ENCODE assay signal across 1 cellular context in the genomic region with DNA sequence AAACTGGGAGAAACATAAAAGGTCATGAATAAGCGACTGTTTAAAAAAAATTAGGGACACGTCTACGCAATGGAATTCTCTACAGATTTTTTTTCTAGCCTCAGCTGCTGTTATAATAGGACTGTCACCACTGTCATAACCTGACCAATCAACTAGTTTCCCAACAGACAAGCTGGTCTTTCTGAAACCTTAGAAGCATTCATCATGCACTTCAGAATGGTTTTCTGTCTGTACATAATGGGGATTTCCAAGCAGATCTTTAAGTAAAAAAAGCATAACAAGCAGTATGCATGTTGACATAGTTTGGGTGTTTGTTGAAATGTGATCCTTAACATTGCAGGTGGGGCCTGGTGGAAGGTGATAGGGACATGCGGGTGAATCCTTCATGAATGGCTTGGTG.
A peak's percentile ranks its signal among the peaks of the same experiment; 100 is the strongest.
TF ChIP-seq lines count a peak whose summit lies in the region.

No MANE protein-coding gene starts in this region.

TF ChIP-seq in GM12878, 131 proteins besides CTCF, POLR2A, EP300 and RAD21 (continued from another document):
- TF ChIP-seq, protein P1, sequence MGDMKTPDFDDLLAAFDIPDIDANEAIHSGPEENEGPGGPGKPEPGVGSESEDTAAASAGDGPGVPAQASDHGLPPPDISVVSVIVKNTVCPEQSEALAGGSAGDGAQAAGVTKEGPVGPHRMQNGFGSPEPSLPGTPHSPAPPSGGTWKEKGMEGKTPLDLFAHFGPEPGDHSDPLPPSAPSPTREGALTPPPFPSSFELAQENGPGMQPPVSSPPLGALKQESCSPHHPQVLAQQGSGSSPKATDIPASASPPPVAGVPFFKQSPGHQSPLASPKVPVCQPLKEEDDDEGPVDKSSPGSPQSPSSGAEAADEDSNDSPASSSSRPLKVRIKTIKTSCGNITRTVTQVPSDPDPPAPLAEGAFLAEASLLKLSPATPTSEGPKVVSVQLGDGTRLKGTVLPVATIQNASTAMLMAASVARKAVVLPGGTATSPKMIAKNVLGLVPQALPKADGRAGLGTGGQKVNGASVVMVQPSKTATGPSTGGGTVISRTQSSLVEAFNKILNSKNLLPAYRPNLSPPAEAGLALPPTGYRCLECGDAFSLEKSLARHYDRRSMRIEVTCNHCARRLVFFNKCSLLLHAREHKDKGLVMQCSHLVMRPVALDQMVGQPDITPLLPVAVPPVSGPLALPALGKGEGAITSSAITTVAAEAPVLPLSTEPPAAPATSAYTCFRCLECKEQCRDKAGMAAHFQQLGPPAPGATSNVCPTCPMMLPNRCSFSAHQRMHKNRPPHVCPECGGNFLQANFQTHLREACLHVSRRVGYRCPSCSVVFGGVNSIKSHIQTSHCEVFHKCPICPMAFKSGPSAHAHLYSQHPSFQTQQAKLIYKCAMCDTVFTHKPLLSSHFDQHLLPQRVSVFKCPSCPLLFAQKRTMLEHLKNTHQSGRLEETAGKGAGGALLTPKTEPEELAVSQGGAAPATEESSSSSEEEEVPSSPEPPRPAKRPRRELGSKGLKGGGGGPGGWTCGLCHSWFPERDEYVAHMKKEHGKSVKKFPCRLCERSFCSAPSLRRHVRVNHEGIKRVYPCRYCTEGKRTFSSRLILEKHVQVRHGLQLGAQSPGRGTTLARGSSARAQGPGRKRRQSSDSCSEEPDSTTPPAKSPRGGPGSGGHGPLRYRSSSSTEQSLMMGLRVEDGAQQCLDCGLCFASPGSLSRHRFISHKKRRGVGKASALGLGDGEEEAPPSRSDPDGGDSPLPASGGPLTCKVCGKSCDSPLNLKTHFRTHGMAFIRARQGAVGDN (IDR thresholded peaks at IDR 0.05): peak; percentile 68
- TF ChIP-seq SPI1 (IDR thresholded peaks at IDR 0.05; ENCODE audit: borderline replicate concordance, insufficient read depth, low read depth, low read length) (no peak), TCF7 (IDR thresholded peaks at IDR 0.05; ENCODE audit: borderline replicate concordance) (no peak), RUNX3 (IDR thresholded peaks at IDR 0.05; ENCODE audit: low read length) (no peak), TCF12 (IDR thresholded peaks at IDR 0.05; ENCODE audit: low read depth, low read length) (0 out of 2 replicates have a peak, but pooled peaks have one; percentile 19), NBN (IDR thresholded peaks at IDR 0.05) (0 out of 2 replicates have a peak, but pooled peaks have one; percentile 35), RELA (IDR thresholded peaks at IDR 0.05; ENCODE audit: borderline replicate concordance, partially characterized antibody) (peak; percentile 51), MTA2 (IDR thresholded peaks at IDR 0.05; ENCODE audit: low read depth) (peak; percentile 24; the same call in 1 of the 2 replicates), ZNF384 (IDR thresholded peaks at IDR 0.05; ENCODE audit: borderline replicate concordance, low read depth, low read length) (0 out of 2 replicates have a peak, but pooled peaks have one; percentile 6), DPF2 (IDR thresholded peaks at IDR 0.05) (0 out of 2 replicates have a peak, but pooled peaks have one; percentile 15), IKZF2 (IDR thresholded peaks at IDR 0.05) (peak in 1 of 2 experiments; percentile 20; a peak in 1 of 4 replicates), FOXM1 (IDR thresholded peaks at IDR 0.05; ENCODE audit: low read depth, low read length) (no peak), CHD4 (IDR thresholded peaks at IDR 0.05) (no peak)
- TF ChIP-seq, protein P2, sequence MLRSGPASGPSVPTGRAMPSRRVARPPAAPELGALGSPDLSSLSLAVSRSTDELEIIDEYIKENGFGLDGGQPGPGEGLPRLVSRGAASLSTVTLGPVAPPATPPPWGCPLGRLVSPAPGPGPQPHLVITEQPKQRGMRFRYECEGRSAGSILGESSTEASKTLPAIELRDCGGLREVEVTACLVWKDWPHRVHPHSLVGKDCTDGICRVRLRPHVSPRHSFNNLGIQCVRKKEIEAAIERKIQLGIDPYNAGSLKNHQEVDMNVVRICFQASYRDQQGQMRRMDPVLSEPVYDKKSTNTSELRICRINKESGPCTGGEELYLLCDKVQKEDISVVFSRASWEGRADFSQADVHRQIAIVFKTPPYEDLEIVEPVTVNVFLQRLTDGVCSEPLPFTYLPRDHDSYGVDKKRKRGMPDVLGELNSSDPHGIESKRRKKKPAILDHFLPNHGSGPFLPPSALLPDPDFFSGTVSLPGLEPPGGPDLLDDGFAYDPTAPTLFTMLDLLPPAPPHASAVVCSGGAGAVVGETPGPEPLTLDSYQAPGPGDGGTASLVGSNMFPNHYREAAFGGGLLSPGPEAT (IDR thresholded peaks at IDR 0.05; ENCODE audit: low read depth): peak; percentile 74
- TF ChIP-seq, protein P3, sequence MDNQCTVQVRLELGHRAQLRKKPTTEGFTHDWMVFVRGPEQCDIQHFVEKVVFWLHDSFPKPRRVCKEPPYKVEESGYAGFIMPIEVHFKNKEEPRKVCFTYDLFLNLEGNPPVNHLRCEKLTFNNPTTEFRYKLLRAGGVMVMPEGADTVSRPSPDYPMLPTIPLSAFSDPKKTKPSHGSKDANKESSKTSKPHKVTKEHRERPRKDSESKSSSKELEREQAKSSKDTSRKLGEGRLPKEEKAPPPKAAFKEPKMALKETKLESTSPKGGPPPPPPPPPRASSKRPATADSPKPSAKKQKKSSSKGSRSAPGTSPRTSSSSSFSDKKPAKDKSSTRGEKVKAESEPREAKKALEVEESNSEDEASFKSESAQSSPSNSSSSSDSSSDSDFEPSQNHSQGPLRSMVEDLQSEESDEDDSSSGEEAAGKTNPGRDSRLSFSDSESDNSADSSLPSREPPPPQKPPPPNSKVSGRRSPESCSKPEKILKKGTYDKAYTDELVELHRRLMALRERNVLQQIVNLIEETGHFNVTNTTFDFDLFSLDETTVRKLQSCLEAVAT (IDR thresholded peaks at IDR 0.05): peak; percentile 59; the same call in 1 of the 2 replicates
- TF ChIP-seq, protein P4, sequence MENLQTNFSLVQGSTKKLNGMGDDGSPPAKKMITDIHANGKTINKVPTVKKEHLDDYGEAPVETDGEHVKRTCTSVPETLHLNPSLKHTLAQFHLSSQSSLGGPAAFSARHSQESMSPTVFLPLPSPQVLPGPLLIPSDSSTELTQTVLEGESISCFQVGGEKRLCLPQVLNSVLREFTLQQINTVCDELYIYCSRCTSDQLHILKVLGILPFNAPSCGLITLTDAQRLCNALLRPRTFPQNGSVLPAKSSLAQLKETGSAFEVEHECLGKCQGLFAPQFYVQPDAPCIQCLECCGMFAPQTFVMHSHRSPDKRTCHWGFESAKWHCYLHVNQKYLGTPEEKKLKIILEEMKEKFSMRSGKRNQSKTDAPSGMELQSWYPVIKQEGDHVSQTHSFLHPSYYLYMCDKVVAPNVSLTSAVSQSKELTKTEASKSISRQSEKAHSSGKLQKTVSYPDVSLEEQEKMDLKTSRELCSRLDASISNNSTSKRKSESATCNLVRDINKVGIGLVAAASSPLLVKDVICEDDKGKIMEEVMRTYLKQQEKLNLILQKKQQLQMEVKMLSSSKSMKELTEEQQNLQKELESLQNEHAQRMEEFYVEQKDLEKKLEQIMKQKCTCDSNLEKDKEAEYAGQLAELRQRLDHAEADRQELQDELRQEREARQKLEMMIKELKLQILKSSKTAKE (IDR thresholded peaks at IDR 0.05; ENCODE audit: low read depth, poor library complexity, severe bottlenecking): peak; percentile 22
- TF ChIP-seq, protein P5, sequence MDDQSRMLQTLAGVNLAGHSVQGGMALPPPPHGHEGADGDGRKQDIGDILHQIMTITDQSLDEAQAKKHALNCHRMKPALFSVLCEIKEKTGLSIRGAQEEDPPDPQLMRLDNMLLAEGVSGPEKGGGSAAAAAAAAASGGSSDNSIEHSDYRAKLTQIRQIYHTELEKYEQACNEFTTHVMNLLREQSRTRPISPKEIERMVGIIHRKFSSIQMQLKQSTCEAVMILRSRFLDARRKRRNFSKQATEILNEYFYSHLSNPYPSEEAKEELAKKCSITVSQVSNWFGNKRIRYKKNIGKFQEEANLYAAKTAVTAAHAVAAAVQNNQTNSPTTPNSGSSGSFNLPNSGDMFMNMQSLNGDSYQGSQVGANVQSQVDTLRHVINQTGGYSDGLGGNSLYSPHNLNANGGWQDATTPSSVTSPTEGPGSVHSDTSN (IDR thresholded peaks at IDR 0.05; ENCODE audit: insufficient replicate concordance, low read depth, low read length): peak; percentile 61
